In the genomic region with DNA sequence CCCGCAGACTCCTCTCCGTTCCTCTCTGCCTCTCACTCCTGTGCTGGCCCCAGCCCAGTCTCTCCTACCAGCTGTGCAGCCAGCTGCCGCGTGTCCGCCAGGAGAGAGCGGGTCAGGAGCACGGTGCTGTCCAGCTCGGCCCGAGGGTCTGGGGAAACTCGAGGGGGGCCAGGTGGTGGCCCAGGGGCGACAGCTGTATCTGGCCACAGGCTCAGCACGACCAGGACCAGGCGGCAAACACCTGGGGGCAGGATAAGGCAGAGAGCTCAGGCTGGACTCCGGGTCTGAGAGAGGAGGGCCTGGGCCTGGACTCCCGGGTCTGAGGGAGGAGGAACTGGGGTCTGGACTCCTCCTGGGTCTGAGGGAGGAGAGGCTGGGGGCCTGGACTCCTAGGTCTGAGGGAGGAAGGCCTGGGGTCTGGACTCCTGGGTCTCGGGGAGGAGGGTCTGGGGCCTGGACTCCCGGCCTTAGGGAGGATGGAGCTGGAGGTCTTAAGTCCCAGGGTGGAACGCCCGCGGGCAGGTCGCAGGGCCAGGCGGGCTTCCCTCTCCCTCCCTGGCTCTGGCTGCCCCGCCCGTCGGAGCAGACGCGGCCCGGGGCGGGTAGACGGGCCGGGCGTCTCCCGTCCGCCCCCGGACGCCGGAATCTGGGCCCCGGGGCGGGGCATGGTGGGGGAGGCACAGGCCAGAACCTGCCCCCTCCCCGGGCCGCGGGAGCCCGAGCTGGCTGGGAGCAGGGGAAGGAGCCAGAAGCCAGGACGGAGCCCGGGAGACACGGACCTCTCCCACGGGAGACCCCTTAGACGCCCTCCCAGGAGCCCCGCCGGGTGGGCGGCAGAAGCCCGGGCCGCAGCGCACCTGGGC, we compare ENCODE assay signal across 1 cellular context.
TF ChIP-seq lines count a peak whose summit lies in the region.

No MANE protein-coding gene starts in this region.

TF ChIP-seq in GM12878, 131 proteins besides CTCF, POLR2A, EP300 and RAD21:
- TF ChIP-seq SUZ12 (IDR thresholded peaks at IDR 0.05; ENCODE audit: unreplicated experiment), result peak; percentile 95
- no peak for TF ChIP-seq ATF7 (IDR thresholded peaks at IDR 0.05; ENCODE audit: low read depth)
- TF ChIP-seq EGR1 (IDR thresholded peaks at IDR 0.05; ENCODE audit: borderline replicate concordance in 1 of 2, low read depth in 2 of 2, low read length in 2 of 2), result peak in 1 of 2 experiments; percentile 76; a peak in 2 of 3 replicates
TF ChIP-seq in GM12878: peak in this region for 2.
